Comparison of ENCODE assay signal across 6 cellular contexts in the genomic region with DNA sequence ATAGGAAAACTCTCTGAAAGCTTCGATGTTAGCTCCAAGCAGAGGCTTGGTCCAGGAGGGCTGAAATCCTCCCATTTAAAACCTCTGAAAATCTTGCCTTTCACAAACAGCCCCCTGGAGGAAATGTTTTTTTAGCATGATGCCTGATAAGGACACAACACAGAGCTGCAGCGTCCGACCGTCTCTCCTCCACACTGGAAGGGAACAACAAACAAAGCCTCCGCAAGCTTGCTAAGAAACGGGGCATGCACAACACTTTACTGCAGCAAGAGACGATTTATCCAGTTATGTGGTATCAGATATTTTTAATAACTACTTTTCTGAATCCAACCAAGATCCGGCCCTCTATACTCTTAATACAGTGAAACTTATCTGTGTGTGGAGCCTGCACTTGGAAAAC.
"Had no signal": no experiment of that assay in that cellular context is flagged by ENCODE, and none has a peak within 500 bp of the region (broad histone marks: within the 10 kb centered on the region; RNA-seq: fewer than 3 reads in every experiment).

No MANE protein-coding gene starts in this region.

- H2AFZ ChIP-seq: GM23338 had no signal

- H3K27ac ChIP-seq: HL-60 had no signal

- ATAC-seq: GM23338, K562 had no signal

- H3K4me2 ChIP-seq: GM23338 had no signal

- DNase-seq: H9, HCEC 1CT, IMR-90 had no signal

- H3K4me3 ChIP-seq: GM23338, K562 had no signal

- H3K4me1 Mint-ChIP-seq: GM23338 had no signal

- H3K4me3 Mint-ChIP-seq: GM23338, H9 had no signal

- H3K27ac Mint-ChIP-seq: GM23338, H9 had no signal
